ENCODE assay signal across 9 cellular contexts in the genomic region with DNA sequence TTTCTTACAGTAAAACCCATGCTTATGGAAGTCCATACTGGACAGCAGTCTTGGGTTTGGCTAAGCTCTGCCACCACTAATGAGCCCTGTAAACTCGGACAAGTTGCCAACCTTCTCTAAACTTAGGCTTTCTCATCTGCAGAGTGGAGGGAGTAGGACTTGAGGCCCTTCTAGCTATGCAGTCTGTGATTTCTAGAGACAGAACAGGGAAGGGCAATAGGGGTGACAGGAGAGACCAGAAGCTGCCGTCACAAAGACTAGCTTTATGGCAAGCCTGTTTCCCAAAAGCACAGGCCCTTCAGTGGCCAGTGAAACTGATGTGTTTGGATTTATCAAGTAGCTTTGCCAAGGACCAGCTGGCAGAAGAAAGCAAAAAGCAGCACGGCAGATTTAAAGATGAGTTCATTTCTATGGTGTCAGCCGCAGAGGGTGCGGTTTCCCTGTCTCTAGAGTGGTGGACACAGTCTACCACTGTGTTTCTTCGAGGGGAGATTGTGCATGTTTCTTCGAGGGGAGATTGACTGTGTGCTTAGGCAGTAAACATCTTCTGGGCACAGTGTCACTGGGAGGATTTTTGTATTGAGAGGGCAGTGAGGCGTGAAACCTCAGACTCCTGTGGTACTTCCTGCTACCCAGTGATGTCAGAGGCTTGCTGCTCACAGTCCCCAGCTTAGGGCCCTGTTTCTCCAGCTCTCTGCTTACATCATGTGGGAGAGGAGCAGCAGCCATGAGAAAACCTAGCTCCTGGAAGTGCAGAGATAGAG.
DNase-seq lines count a peak whose midpoint lies in the region; ATAC-seq lines count a peak whose summit lies in the region.
"Had no signal": no experiment of that assay in that cellular context is flagged by ENCODE, and none has a peak within 500 bp of the region (broad histone marks: within the 10 kb centered on the region; RNA-seq: fewer than 3 reads in every experiment).

No MANE protein-coding gene starts in this region.

- H3K4me3 ChIP-seq in muscle layer of duodenum (ENCODE audit: low read depth in 1 of 2, low read length in 2 of 2) = no peak overlapping the region

- H3K27ac ChIP-seq in muscle layer of duodenum (ENCODE audit: low read length) = peak overlapping the region; percentile 62
- H3K27ac ChIP-seq: C4-2B had no signal

- no peak overlapping the region for H3K27ac Mint-ChIP-seq in central memory CD8-positive, alpha-beta T cell (ENCODE audit: low read depth)

- H3K27me3 Mint-ChIP-seq in central memory CD8-positive, alpha-beta T cell = peaks cover 33% of the 10 kb centered on the region

- no peaks in the 10 kb centered on the region for H3K36me3 ChIP-seq in muscle layer of duodenum (ENCODE audit: control insufficient read depth in 1 of 2, insufficient read depth in 2 of 2, low read length in 2 of 2)

- H3K9me3 ChIP-seq in muscle layer of duodenum (ENCODE audit: control insufficient read depth in 1 of 2, low read length in 2 of 2) = no peaks in the 10 kb centered on the region

- H3K4me3 Mint-ChIP-seq in central memory CD8-positive, alpha-beta T cell = no peak overlapping the region

- H3K27me3 ChIP-seq in muscle layer of duodenum (ENCODE audit: low read depth, low read length) = no peaks in the 10 kb centered on the region

- ATAC-seq in HG02588 (IDR thresholded peaks at IDR 0.05; ENCODE audit: unreplicated experiment) = peak; percentile 99
- ATAC-seq in central memory CD8-positive, alpha-beta T cell (replicated peaks; ENCODE audit: extremely low read depth, poor library complexity, severe bottlenecking) = peak; percentile 32

- no peaks in the 10 kb centered on the region for H3K36me3 Mint-ChIP-seq in central memory CD8-positive, alpha-beta T cell (ENCODE audit: insufficient read depth)

- peak; percentile 14 for DNase-seq in NCI-H748 (lab: John Stamatoyannopoulos, UW; ENCODE audit: unreplicated experiment)
- no peak for DNase-seq in NCI-H748 treated with DMSO at 0.1 percent for 48 hours (lab: John Stamatoyannopoulos, UW)
- peak; percentile 95 for DNase-seq in NCI-H2029 treated with DMSO at 0.1 percent for 48 hours (lab: John Stamatoyannopoulos, UW)
- no peak for DNase-seq in central memory CD8-positive, alpha-beta T cell (ENCODE audit: low spot score in 2 of 2)
- no peak for DNase-seq in activated T-cell treated with anti-CD3 and anti-CD28 coated beads, Interleukin-2, amount 50 U/mL, for 48 hours
- DNase-seq in activated gamma-delta T cell (lab: John Stamatoyannopoulos, UW) = no peak

- H3K4me1 Mint-ChIP-seq in central memory CD8-positive, alpha-beta T cell = no peaks in the 10 kb centered on the region

- H3K9me3 Mint-ChIP-seq in central memory CD8-positive, alpha-beta T cell = no peaks in the 10 kb centered on the region

- H3K4me1 ChIP-seq in muscle layer of duodenum (ENCODE audit: control insufficient read depth in 1 of 2, insufficient read depth in 2 of 2, low read length in 2 of 2) = peaks cover 4 to 10% of the 10 kb centered on the region in 2 donors

Comparison
In these comparisons a context has a peak if more than half of its experiments do, and no peak if none do; other contexts are left out.
1. DNase-seq: peak in NCI-H748 (single experiment) and NCI-H2029 treated with DMSO at 0.1 percent for 48 hours (single experiment); none in NCI-H748 treated with DMSO at 0.1 percent for 48 hours (single experiment), central memory CD8-positive, alpha-beta T cell (0 of 2), activated T-cell treated with anti-CD3 and anti-CD28 coated beads, Interleukin-2, amount 50 U/mL, for 48 hours (0 of 2) and activated gamma-delta T cell (single experiment).